Comparison of ENCODE assay signal across 3 cellular contexts in the genomic region with DNA sequence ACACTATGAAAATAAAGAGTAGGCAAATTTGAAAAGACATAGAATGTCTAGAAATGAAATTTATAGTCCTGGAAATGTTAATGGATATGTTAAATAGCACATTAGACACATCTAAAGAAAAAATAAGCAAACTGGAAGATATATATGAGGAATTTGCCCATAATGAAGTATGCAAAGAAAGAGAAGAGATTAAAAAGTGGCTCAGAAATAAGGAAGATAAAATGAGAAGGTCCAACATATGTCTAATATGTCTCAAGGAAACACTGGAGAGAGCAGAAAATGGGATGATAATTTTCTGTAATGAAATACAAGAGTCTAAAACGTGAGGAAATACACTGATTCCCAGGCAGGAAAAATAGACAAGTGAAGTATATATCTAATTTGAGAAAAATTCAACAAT.
A peak's percentile ranks its signal among the peaks of the same experiment; 100 is the strongest.
TF ChIP-seq lines count a peak whose summit lies in the region.

No MANE protein-coding gene starts in this region.

TF ChIP-seq in HCT116, 20 proteins besides CTCF, POLR2A, EP300 and RAD21:
- TF ChIP-seq TCF7L2 (IDR thresholded peaks at IDR 0.05; ENCODE audit: borderline replicate concordance, extremely low read depth, insufficient read depth, insufficient read length) (no peak), CBX3 (IDR thresholded peaks at IDR 0.05; ENCODE audit: low read depth) (peak; percentile 54; the same call in 1 of the 2 replicates)

TF ChIP-seq in HEK293, 187 proteins besides CTCF, POLR2A, EP300 and RAD21:
- TF ChIP-seq TRIM28 (IDR thresholded peaks at IDR 0.05; ENCODE audit: borderline replicate concordance, low read length): peak; percentile 89
- peak; percentile 95 for TF ChIP-seq SETDB1 (IDR thresholded peaks at IDR 0.05; ENCODE audit: insufficient read length, low read length)
- TF ChIP-seq ZNF610 (tag by site-specific recombination; IDR thresholded peaks at IDR 0.05; ENCODE audit: borderline replicate concordance): peak; percentile 37; the same call in 1 of the 2 replicates
- peak; percentile 100 for TF ChIP-seq ZNF133 (tag by site-specific recombination; IDR thresholded peaks at IDR 0.05)
- TF ChIP-seq ZFP69B (tag by site-specific recombination; IDR thresholded peaks at IDR 0.05): no peak
- peak; percentile 48 for TF ChIP-seq ZNF585B (tag by site-specific recombination; IDR thresholded peaks at IDR 0.05)
- TF ChIP-seq, protein P1, sequence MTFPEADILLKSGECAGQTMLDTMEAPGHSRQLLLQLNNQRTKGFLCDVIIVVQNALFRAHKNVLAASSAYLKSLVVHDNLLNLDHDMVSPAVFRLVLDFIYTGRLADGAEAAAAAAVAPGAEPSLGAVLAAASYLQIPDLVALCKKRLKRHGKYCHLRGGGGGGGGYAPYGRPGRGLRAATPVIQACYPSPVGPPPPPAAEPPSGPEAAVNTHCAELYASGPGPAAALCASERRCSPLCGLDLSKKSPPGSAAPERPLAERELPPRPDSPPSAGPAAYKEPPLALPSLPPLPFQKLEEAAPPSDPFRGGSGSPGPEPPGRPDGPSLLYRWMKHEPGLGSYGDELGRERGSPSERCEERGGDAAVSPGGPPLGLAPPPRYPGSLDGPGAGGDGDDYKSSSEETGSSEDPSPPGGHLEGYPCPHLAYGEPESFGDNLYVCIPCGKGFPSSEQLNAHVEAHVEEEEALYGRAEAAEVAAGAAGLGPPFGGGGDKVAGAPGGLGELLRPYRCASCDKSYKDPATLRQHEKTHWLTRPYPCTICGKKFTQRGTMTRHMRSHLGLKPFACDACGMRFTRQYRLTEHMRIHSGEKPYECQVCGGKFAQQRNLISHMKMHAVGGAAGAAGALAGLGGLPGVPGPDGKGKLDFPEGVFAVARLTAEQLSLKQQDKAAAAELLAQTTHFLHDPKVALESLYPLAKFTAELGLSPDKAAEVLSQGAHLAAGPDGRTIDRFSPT (tag by site-specific recombination; IDR thresholded peaks at IDR 0.05): no peak
- TF ChIP-seq ZNF707 (tag by site-specific recombination; IDR thresholded peaks at IDR 0.05): no peak
TF ChIP-seq in HEK293: peak in this region for 5.

TF ChIP-seq in K562, 482 proteins besides CTCF, POLR2A, EP300 and RAD21:
- TF ChIP-seq PHF8 (IDR thresholded peaks at IDR 0.05; ENCODE audit: borderline replicate concordance, low read length) (no peak), TRIM24 (IDR thresholded peaks at IDR 0.05) (peak in 1 of 2 experiments; percentile 53; a peak in 1 of 4 replicates), TRIM28 (IDR thresholded peaks at IDR 0.05) (peak; percentile 87; the same call in 1 of the 2 replicates), CBX5 (IDR thresholded peaks at IDR 0.05; ENCODE audit: borderline replicate concordance, low read depth) (peak; percentile 54; the same call in 1 of the 2 replicates), CBX3 (IDR thresholded peaks at IDR 0.05; ENCODE audit: borderline replicate concordance in 1 of 2, low read length in 2 of 2) (peak in 1 of 2 experiments; percentile 72; a peak in 1 of 3 replicates), ZNF316 (IDR thresholded peaks at IDR 0.05) (0 out of 2 replicates have a peak, but pooled peaks have one; percentile 2)
